In the genomic region with DNA sequence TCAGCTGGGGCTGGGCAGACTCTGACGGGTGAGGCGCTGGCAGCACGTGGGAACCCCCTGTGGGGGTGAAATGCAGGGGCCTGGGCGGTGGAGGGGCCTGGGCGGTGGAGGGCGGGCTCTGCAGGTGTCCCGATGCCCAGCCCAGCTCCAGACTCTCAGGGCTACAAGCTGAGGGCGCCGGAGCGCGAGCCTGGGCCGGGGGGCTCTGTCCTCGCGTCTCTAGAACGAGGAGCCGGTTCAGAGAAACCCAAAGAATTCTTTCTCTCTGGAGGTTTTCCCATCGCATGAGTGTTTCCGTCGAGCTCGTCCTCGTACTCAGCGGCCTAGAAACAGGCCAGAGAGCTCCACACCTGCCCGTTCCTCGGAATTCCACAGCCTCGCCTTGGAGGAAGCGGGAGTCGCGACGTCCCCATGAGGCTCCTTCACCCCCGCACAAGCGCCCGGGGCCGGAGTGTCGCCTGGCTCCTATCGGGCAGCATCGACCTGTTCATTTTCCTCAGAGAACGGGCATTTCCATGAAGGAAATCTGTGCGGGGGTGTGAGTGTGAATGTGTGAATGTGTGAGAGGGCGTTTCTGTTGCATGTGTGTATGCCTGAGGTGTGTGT, we compare ENCODE assay signal across 17 cellular contexts.
DNase-seq lines count a peak whose midpoint lies in the region; ATAC-seq and TF ChIP-seq lines count a peak whose summit lies in the region.
"Had no signal": no experiment of that assay in that cellular context is flagged by ENCODE, and none has a peak within 500 bp of the region (broad histone marks: within the 10 kb centered on the region; RNA-seq: fewer than 3 reads in every experiment).

No MANE protein-coding gene starts in this region.

- H2BK20ac ChIP-seq in H9 (ENCODE audit: low read depth, low read length, poor library complexity, severe bottlenecking), result no peak overlapping the region

- no peak overlapping the region for H4K91ac ChIP-seq in H9 (ENCODE audit: insufficient read length, low read depth, low read length)

- H3K27me3 ChIP-seq in H9 (ENCODE audit: insufficient read depth, low read length), result no peaks in the 10 kb centered on the region

- no peak overlapping the region for H3K27ac Mint-ChIP-seq in H9
- H3K27ac Mint-ChIP-seq: CD4-positive, alpha-beta T cell had no signal

- no peak overlapping the region for H3K4me3 Mint-ChIP-seq in H9
- H3K4me3 Mint-ChIP-seq: CD4-positive, alpha-beta T cell had no signal

- no peak overlapping the region for H4K8ac ChIP-seq in H9 (replicated peaks; ENCODE audit: insufficient read length, low read depth, low read length)

- H3K4ac ChIP-seq in H9 (ENCODE audit: low read depth, low read length), result no peak overlapping the region

- WGBS in H9 (ENCODE audit: extremely low coverage, insufficient read length, low lambda C conversion rate), result no CpG with 5 or more reads among the region's 39 CpGs

- no peak overlapping the region for H3T11ph ChIP-seq in H9 (ENCODE audit: low read length)

- H3K4me1 ChIP-seq in H9 (ENCODE audit: insufficient read depth, low read length), result 0 out of 2 replicates have a peak, but pooled peaks cover 4% of the 10 kb centered on the region
- H3K4me1 ChIP-seq: A549, Caco-2, HAP-1 had no signal

- H3K9me3 Mint-ChIP-seq in H9, result no peaks in the 10 kb centered on the region; a peak in 1 of 5 replicates
- H3K9me3 Mint-ChIP-seq: CD4-positive, alpha-beta T cell had no signal

- H3K27ac ChIP-seq in H9 (ENCODE audit: insufficient read length, low read depth, low read length), result no peak overlapping the region
- H3K27ac ChIP-seq: 22Rv1, A549, C4-2B, GM23248, HL-60 had no signal

- no peak overlapping the region for H2BK12ac ChIP-seq in H9 (ENCODE audit: insufficient read length, low read depth, low read length)

- H3K9ac ChIP-seq in H9 (ENCODE audit: extremely low read depth, insufficient read length, low read length), result no peak overlapping the region
- H3K9ac ChIP-seq: GM23248 had no signal

- no peak for TF ChIP-seq CTCF in H9 (conservative IDR thresholded peaks at IDR 0.05)

- no peaks in the 10 kb centered on the region for H3K36me3 Mint-ChIP-seq in H9 (ENCODE audit: insufficient read depth in 1 of 3, low read depth in 3 of 3)

- H2AK5ac ChIP-seq in H9 (ENCODE audit: insufficient read length, low read length), result no peak overlapping the region

- H3K56ac ChIP-seq in H9 (ENCODE audit: insufficient read length, low read depth, low read length), result no peak overlapping the region

- no peaks in the 10 kb centered on the region for H3K23me2 ChIP-seq in H9 (ENCODE audit: insufficient read length, low read depth, low read length, poor library complexity, severe bottlenecking)

- H3K18ac ChIP-seq in H9 (ENCODE audit: insufficient read length, low read depth, low read length), result no peak overlapping the region

- peaks cover 4% of the 10 kb centered on the region; the same call in 1 of the 2 replicates for H3K27me3 Mint-ChIP-seq in H9 (ENCODE audit: low read depth)

- no peak overlapping the region for H2BK15ac ChIP-seq in H9 (ENCODE audit: low read depth, low read length)

- H3K4me1 Mint-ChIP-seq in H9, result peaks cover 2 to 3% of the 10 kb centered on the region in 2 experiments

- H3K14ac ChIP-seq in H9 (ENCODE audit: insufficient read depth, low read length), result no peak overlapping the region; the same call in 1 of the 2 replicates

- no peak overlapping the region for H3K4me2 ChIP-seq in H9 (ENCODE audit: insufficient read depth, insufficient read length, low read length)
- H3K4me2 ChIP-seq: A549 had no signal

- no peaks in the 10 kb centered on the region for H4K20me1 ChIP-seq in H9 (ENCODE audit: control insufficient read depth, insufficient read depth, insufficient read length)

- H2AFZ ChIP-seq in H9 (ENCODE audit: low read length), result no peak overlapping the region
- H2AFZ ChIP-seq: GM23248 had no signal

- H2BK120ac ChIP-seq in H9 (ENCODE audit: low read depth, low read length, poor library complexity, severe bottlenecking), result no peak overlapping the region

- no peak overlapping the region for H4K5ac ChIP-seq in H9 (ENCODE audit: insufficient read length, low read depth, low read length)

- no peak overlapping the region for H2BK5ac ChIP-seq in H9 (ENCODE audit: insufficient read length, low read length)

- no peaks in the 10 kb centered on the region for H3K79me1 ChIP-seq in H9 (ENCODE audit: insufficient read depth, low read depth, low read length, poor library complexity, severe bottlenecking)

- H3K79me2 ChIP-seq in H9 (ENCODE audit: insufficient read depth, low read length), result no peaks in the 10 kb centered on the region

- ATAC-seq in HG03097 (IDR thresholded peaks at IDR 0.05; ENCODE audit: low FRiP score, unreplicated experiment), result no peak
- ATAC-seq in HG03039 (IDR thresholded peaks at IDR 0.05; ENCODE audit: unreplicated experiment), result no peak
- ATAC-seq: A549, K562 had no signal

- H3K9me3 ChIP-seq in H9 (ENCODE audit: control insufficient read depth, low read depth, low read length), result no peaks in the 10 kb centered on the region
- H3K9me3 ChIP-seq: A549, Caco-2, HAP-1 had no signal

- intact Hi-C loops in head of caudate nucleus (cut with DNase I), result no loop called here

- DNase-seq in activated CD8-positive, alpha-beta memory T cell treated with anti-CD3 and anti-CD28 coated beads, Interleukin-2, amount 50 U/mL, for 48 hours, result peak; percentile 17
- no peak for DNase-seq in activated CD8-positive, alpha-beta memory T cell treated with anti-CD3 and anti-CD28 coated beads, Interleukin-2, amount 50 U/mL, for 4 hours
- DNase-seq in H9 (no peak), islet precursor cell (peak; percentile 46), head of caudate nucleus (no peak)
- DNase-seq: AML-193; Caco-2; CD4-positive, alpha-beta T cell; GM23248 had no signal

- H3K23ac ChIP-seq in H9 (ENCODE audit: insufficient read length, low read depth, low read length), result peak overlapping the region; percentile 7

Comparison
In these comparisons a context has a peak if more than half of its experiments do, and no peak if none do; other contexts are left out.
1. DNase-seq: peak in activated CD8-positive, alpha-beta memory T cell treated with anti-CD3 and anti-CD28 coated beads, Interleukin-2, amount 50 U/mL, for 48 hours (single experiment) and islet precursor cell (single experiment); none in activated CD8-positive, alpha-beta memory T cell treated with anti-CD3 and anti-CD28 coated beads, Interleukin-2, amount 50 U/mL, for 4 hours (single experiment), H9 (single experiment) and head of caudate nucleus (0 of 42).